In genomic region chr7:5351508-5352265, GRCh38 we compare ENCODE assay signal across 24 cellular contexts.
A peak's percentile ranks its signal among the peaks of the same experiment; 100 is the strongest.
DNase-seq lines count a peak whose midpoint lies in the region; ATAC-seq and TF ChIP-seq lines count a peak whose summit lies in the region.
"Had no signal": no experiment of that assay in that cellular context is flagged by ENCODE, and none has a peak within 500 bp of the region (broad histone marks: within the 10 kb centered on the region; RNA-seq: fewer than 3 reads in every experiment).

No MANE protein-coding gene starts in this region.

- no peaks in the 10 kb centered on the region for H3K27me3 ChIP-seq in PC-3 (ENCODE audit: low read length)
- no peaks in the 10 kb centered on the region for H3K27me3 ChIP-seq in WERI-Rb-1 (ENCODE audit: insufficient read depth, low read depth, severe bottlenecking)
- H3K27me3 ChIP-seq: heart left ventricle, right lobe of liver, stomach, tibial artery had no signal

- in situ Hi-C loops in G401 (cut with HindIII; ENCODE audit: low sequenced_read_pairs): no loop called here

- H4K20me1 ChIP-seq in PC-3 (ENCODE audit: low read length): 0 out of 2 replicates have a peak, but pooled peaks cover 11% of the 10 kb centered on the region

- no peak overlapping the region for H3K4me2 ChIP-seq in PC-3 (ENCODE audit: low read length)
- H3K4me2 ChIP-seq: SK-N-SH had no signal

- H3K36me3 ChIP-seq in PC-3 (ENCODE audit: low read depth, low read length): peaks cover 4% of the 10 kb centered on the region
- H3K36me3 ChIP-seq in WERI-Rb-1: peaks cover 5% of the 10 kb centered on the region

- H3K9ac ChIP-seq in PC-3 (ENCODE audit: low read length): no peak overlapping the region
- H3K9ac ChIP-seq: SK-N-SH had no signal

- H3K36me3 Mint-ChIP-seq in endothelial cell (ENCODE audit: low read depth, unreplicated experiment) (peaks cover 65% of the 10 kb centered on the region), nephron progenitor cell (ENCODE audit: low read depth) (peaks cover 64% of the 10 kb centered on the region)
- H3K36me3 Mint-ChIP-seq in activated CD8-positive, alpha-beta memory T cell treated with anti-CD3 and anti-CD28 coated beads, Interleukin-2, amount 10 ng/mL, durations not matched to agents 7 days and 5 days: peaks cover 15% of the 10 kb centered on the region

- H2AFZ ChIP-seq in PC-3 (ENCODE audit: low read length): no peak overlapping the region

- no peaks in the 10 kb centered on the region for H3K9me2 ChIP-seq in PC-3 (replicated peaks; ENCODE audit: low read length)
- H3K9me2 ChIP-seq: SK-N-SH had no signal

- DNase-seq in G401 (ENCODE audit: low spot score) (peak; percentile 55), PC-3 (no peak), endothelial cell (ENCODE audit: low spot score) (no peak), nephron progenitor cell (no peak), WERI-Rb-1 (no peak)
- no peak for DNase-seq in activated CD8-positive, alpha-beta memory T cell treated with anti-CD3 and anti-CD28 coated beads, Interleukin-2, amount 10 ng/mL, durations not matched to agents 7 days and 5 days
- DNase-seq: heart left ventricle; left colon; naive thymus-derived CD4-positive, alpha-beta T cell; NCI-H1694 treated with DMSO at 0.1 percent for 48 hours; NCI-H2171 treated with DMSO at 0.1 percent for 48 hours; NCI-H524 treated with DMSO at 0.1 percent for 48 hours; right lobe of liver; RPMI8226; SK-N-SH; stomach; T-helper 17 cell; tibial artery had no signal

- intact Hi-C loops in PC-3 (cut with micrococcal nuclease): no loop called here

- H3K4me3 Mint-ChIP-seq in endothelial cell (ENCODE audit: unreplicated experiment): peak overlapping the region; percentile 15
- H3K4me3 Mint-ChIP-seq in nephron progenitor cell: peak overlapping the region; percentile 47
- H3K4me3 Mint-ChIP-seq in activated CD8-positive, alpha-beta memory T cell treated with anti-CD3 and anti-CD28 coated beads, Interleukin-2, amount 10 ng/mL, durations not matched to agents 7 days and 5 days: no peak overlapping the region
- H3K4me3 Mint-ChIP-seq: activated naive CD4-positive, alpha-beta T cell treated with anti-CD3 and anti-CD28 coated beads, Interleukin-2, amount 50 U/mL, for 24 hours; memory B cell; naive thymus-derived CD4-positive, alpha-beta T cell; T-helper 17 cell had no signal

- peak; percentile 12 for ATAC-seq in PC-3
- no peak for ATAC-seq in activated CD8-positive, alpha-beta memory T cell treated with anti-CD3 and anti-CD28 coated beads, Interleukin-2, amount 10 ng/mL, durations not matched to agents 7 days and 5 days
- ATAC-seq in HG03571 (IDR thresholded peaks at IDR 0.05; ENCODE audit: unreplicated experiment): no peak
- ATAC-seq in GM21717 (IDR thresholded peaks at IDR 0.05; ENCODE audit: unreplicated experiment): no peak
- ATAC-seq: heart left ventricle; K562; left colon; naive thymus-derived CD4-positive, alpha-beta T cell; right lobe of liver; T-helper 17 cell had no signal

- H3K27me3 Mint-ChIP-seq in endothelial cell (ENCODE audit: unreplicated experiment) (peaks cover 32% of the 10 kb centered on the region), nephron progenitor cell (ENCODE audit: low read depth, poor library complexity) (peaks cover 20% of the 10 kb centered on the region)
- no peaks in the 10 kb centered on the region for H3K27me3 Mint-ChIP-seq in activated CD8-positive, alpha-beta memory T cell treated with anti-CD3 and anti-CD28 coated beads, Interleukin-2, amount 10 ng/mL, durations not matched to agents 7 days and 5 days
- H3K27me3 Mint-ChIP-seq: activated naive CD4-positive, alpha-beta T cell treated with anti-CD3 and anti-CD28 coated beads, Interleukin-2, amount 50 U/mL, for 24 hours; memory B cell; naive thymus-derived CD4-positive, alpha-beta T cell; T-helper 17 cell had no signal

- POLR2A ChIA-PET in PC-3 (lab: Charles Lee; ENCODE audit: unreplicated experiment): no interaction called here

- H3K9me3 ChIP-seq in PC-3 (ENCODE audit: low read length): no peaks in the 10 kb centered on the region
- H3K9me3 ChIP-seq in WERI-Rb-1 (ENCODE audit: severe bottlenecking): no peaks in the 10 kb centered on the region
- H3K9me3 ChIP-seq: heart left ventricle, right lobe of liver, SK-N-SH, stomach, tibial artery had no signal

- H3K9me3 Mint-ChIP-seq in endothelial cell (ENCODE audit: unreplicated experiment): no peaks in the 10 kb centered on the region
- H3K9me3 Mint-ChIP-seq in nephron progenitor cell: peaks cover 22% of the 10 kb centered on the region
- H3K9me3 Mint-ChIP-seq in activated CD8-positive, alpha-beta memory T cell treated with anti-CD3 and anti-CD28 coated beads, Interleukin-2, amount 10 ng/mL, durations not matched to agents 7 days and 5 days (ENCODE audit: low read depth): no peaks in the 10 kb centered on the region
- H3K9me3 Mint-ChIP-seq: activated naive CD4-positive, alpha-beta T cell treated with anti-CD3 and anti-CD28 coated beads, Interleukin-2, amount 50 U/mL, for 24 hours; memory B cell had no signal

- no peaks in the 10 kb centered on the region for H3K4me1 ChIP-seq in PC-3 (ENCODE audit: insufficient read depth, low read length)

- no peak overlapping the region for H3K27ac Mint-ChIP-seq in endothelial cell (ENCODE audit: unreplicated experiment)
- no peak overlapping the region for H3K27ac Mint-ChIP-seq in nephron progenitor cell
- no peak overlapping the region for H3K27ac Mint-ChIP-seq in activated CD8-positive, alpha-beta memory T cell treated with anti-CD3 and anti-CD28 coated beads, Interleukin-2, amount 10 ng/mL, durations not matched to agents 7 days and 5 days
- H3K27ac Mint-ChIP-seq: activated naive CD4-positive, alpha-beta T cell treated with anti-CD3 and anti-CD28 coated beads, Interleukin-2, amount 50 U/mL, for 24 hours; memory B cell; naive thymus-derived CD4-positive, alpha-beta T cell had no signal

- H3K79me2 ChIP-seq in PC-3 (ENCODE audit: low read length): peaks cover 10% of the 10 kb centered on the region; the same call in 1 of the 2 replicates

- no peak for TF ChIP-seq CTCF in PC-3 (conservative IDR thresholded peaks at IDR 0.05; ENCODE audit: low read depth, low read length)
- no peak for TF ChIP-seq CTCF in endothelial cell (IDR thresholded peaks at IDR 0.05; ENCODE audit: unreplicated experiment)
- TF ChIP-seq CTCF in nephron progenitor cell (IDR thresholded peaks at IDR 0.05): no peak
- TF ChIP-seq CTCF in WERI-Rb-1 (IDR thresholded peaks at IDR 0.05; ENCODE audit: low read depth, low read length): no peak

- BruUV-seq in PC-3 (replicated peaks; lab: Mats Ljungman, UMichigan): no TSS peak

- no peaks in the 10 kb centered on the region for H3K4me1 Mint-ChIP-seq in endothelial cell (ENCODE audit: unreplicated experiment)
- peaks cover 62% of the 10 kb centered on the region for H3K4me1 Mint-ChIP-seq in nephron progenitor cell
- peaks cover 12% of the 10 kb centered on the region for H3K4me1 Mint-ChIP-seq in activated CD8-positive, alpha-beta memory T cell treated with anti-CD3 and anti-CD28 coated beads, Interleukin-2, amount 10 ng/mL, durations not matched to agents 7 days and 5 days

- CTCF ChIA-PET in PC-3 (lab: Charles Lee): no interaction called here
- CTCF ChIA-PET in activated CD8-positive, alpha-beta memory T cell treated with anti-CD3 and anti-CD28 coated beads, Interleukin-2, amount 10 ng/mL, durations not matched to agents 7 days and 5 days (lab: Charles Lee): interaction anchor here (1.4 kb wide), 1 partner anchor 12 kb away, joined by 3 read pairs; no protein-coding TSS in a partner anchor

- H3K27ac ChIP-seq in PC-3 (ENCODE audit: low read length) (no peak overlapping the region), WERI-Rb-1 (no peak overlapping the region)
- H3K27ac ChIP-seq: C4-2B, heart left ventricle, right lobe of liver, stomach, tibial artery had no signal

- no peak overlapping the region for H3K4me3 ChIP-seq in PC-3 (ENCODE audit: low read length)
- no peak overlapping the region for H3K4me3 ChIP-seq in WERI-Rb-1 (ENCODE audit: low read depth, low read length)
- H3K4me3 ChIP-seq: heart left ventricle, K562, right lobe of liver, stomach, tibial artery had no signal

- no peaks in the 10 kb centered on the region for H3F3A ChIP-seq in PC-3 (ENCODE audit: low read length, unreplicated experiment)
